ENCODE assay signal across 7 cellular contexts in genomic region chr21:16194851-16195251, GRCh38.
DNase-seq lines count a peak whose midpoint lies in the region; ATAC-seq and TF ChIP-seq lines count a peak whose summit lies in the region.

No MANE protein-coding gene starts in this region.

- H3K27me3 ChIP-seq in kidney epithelial cell (ENCODE audit: control insufficient read depth, insufficient read depth, low read length) (no peaks in the 10 kb centered on the region), thoracic aorta (replicated peaks; ENCODE audit: insufficient read depth) (no peaks in the 10 kb centered on the region)

- H3K4me3 ChIP-seq in HFF-Myc (replicated peaks; ENCODE audit: low read depth, low read length) (peak overlapping the region; percentile 59), kidney epithelial cell (ENCODE audit: low read depth, low read length) (peak overlapping the region; percentile 13), thoracic aorta (peak overlapping the region; percentile 72)

- ATAC-seq in thoracic aorta (ENCODE audit: insufficient number of reproducible peaks, low FRiP score, low read depth) (no peak), GM21529 (IDR thresholded peaks at IDR 0.05; ENCODE audit: unreplicated experiment) (no peak), HG03521 (IDR thresholded peaks at IDR 0.05; ENCODE audit: unreplicated experiment) (no peak)

- H3K9me3 ChIP-seq in thoracic aorta: no peaks in the 10 kb centered on the region

- H3K4me1 ChIP-seq in thoracic aorta (ENCODE audit: control insufficient read depth in 1 of 2, low read depth in 2 of 2): peaks cover 0 to 4% of the 10 kb centered on the region in 2 donors

- H3K36me3 ChIP-seq in kidney epithelial cell (ENCODE audit: control insufficient read depth, insufficient read depth, low read length) (no peaks in the 10 kb centered on the region), thoracic aorta (no peaks in the 10 kb centered on the region)

- DNase-seq in HFF-Myc (ENCODE audit: extremely low read depth, low read depth) (no peak), kidney epithelial cell (ENCODE audit: low read depth) (no peak), thoracic aorta (ENCODE audit: low spot score) (no peak), superior temporal gyrus (ENCODE audit: extremely low spot score) (no peak)

- H3K27ac ChIP-seq in angular gyrus (ENCODE audit: low read depth, low read length) (peak overlapping the region; percentile 65), thoracic aorta (peak overlapping the region; percentile 18 to 79)

- no peak for TF ChIP-seq CTCF in HFF-Myc (IDR thresholded peaks at IDR 0.05; ENCODE audit: low read depth, low read length, missing control alignments)
- no peak for TF ChIP-seq CTCF in kidney epithelial cell (IDR thresholded peaks at IDR 0.05; ENCODE audit: insufficient read depth, low read length, poor library complexity, severe bottlenecking)
- TF ChIP-seq CTCF in thoracic aorta (IDR thresholded peaks at IDR 0.05): no peak

Comparison
In these comparisons a context has a peak if more than half of its experiments do, and no peak if none do; other contexts are left out.
1. H3K4me3 ChIP-seq: peak in every context shown above with its lines; median percentile 72 in thoracic aorta; 59 in HFF-Myc; 13 in kidney epithelial cell.